ENCODE assay signal across 9 cellular contexts in genomic region chr11:108302121-108302785, GRCh38.
DNase-seq lines count a peak whose midpoint lies in the region; ATAC-seq and TF ChIP-seq lines count a peak whose summit lies in the region.
"Had no signal": no experiment of that assay in that cellular context is flagged by ENCODE, and none has a peak within 500 bp of the region (broad histone marks: within the 10 kb centered on the region; RNA-seq: fewer than 3 reads in every experiment).

No MANE protein-coding gene starts in this region.

- BruUV-seq in MCF 10A (replicated peaks; lab: Mats Ljungman, UMichigan): no TSS peak

- ATAC-seq in HG03095 (IDR thresholded peaks at IDR 0.05; ENCODE audit: unreplicated experiment) (peak; percentile 82), HG03025 (IDR thresholded peaks at IDR 0.05; ENCODE audit: low FRiP score, unreplicated experiment) (no peak)

- peaks cover 14% of the 10 kb centered on the region for H3K36me3 ChIP-seq in breast epithelium

- no peaks in the 10 kb centered on the region for H3K9me3 Mint-ChIP-seq in MCF 10A (ENCODE audit: unreplicated experiment)

- H3K4me1 ChIP-seq in breast epithelium: no peaks in the 10 kb centered on the region

- intact Hi-C loops in MCF 10A (cut with micrococcal nuclease) (loop anchor here (5.0 kb wide), 1 partner anchor 355 kb away; no protein-coding TSS in a partner anchor), breast epithelium (cut with DNase I; ENCODE audit: low total_unique reads) (loop anchor here (10.0 kb wide), 1 partner anchor 683 kb away; no protein-coding TSS in a partner anchor)

- TF ChIP-seq CTCF in MCF 10A (IDR thresholded peaks at IDR 0.05; ENCODE audit: unreplicated experiment) (no peak), breast epithelium (IDR thresholded peaks at IDR 0.05) (no peak)

- H3K4me3 ChIP-seq in breast epithelium: no peak overlapping the region

- no peak for TF ChIP-seq POLR2A in breast epithelium (IDR thresholded peaks at IDR 0.05)

- H3K27ac Mint-ChIP-seq in MCF 10A (ENCODE audit: low read depth, unreplicated experiment): peak overlapping the region; percentile 12

- H3K27ac ChIP-seq in breast epithelium: no peak overlapping the region

- H3K36me3 Mint-ChIP-seq in MCF 10A (ENCODE audit: insufficient read depth, unreplicated experiment): peaks cover 81% of the 10 kb centered on the region

- POLR2A ChIA-PET in MCF 10A (lab: Yijun Ruan, JAX): interaction anchor here (1.0 kb wide), 1 partner anchor 80 kb away, joined by 3 read pairs; the partner anchor contains the start of genes ATM and NPAT

- H3K9me3 ChIP-seq in breast epithelium: no peaks in the 10 kb centered on the region

- H3K27me3 Mint-ChIP-seq in MCF 10A (ENCODE audit: insufficient read depth, unreplicated experiment): no peaks in the 10 kb centered on the region

- no peaks in the 10 kb centered on the region for H3K4me1 Mint-ChIP-seq in MCF 10A (ENCODE audit: insufficient read depth, unreplicated experiment)

- peak; percentile 33 for DNase-seq in MCF 10A (ENCODE audit: unreplicated experiment)
- DNase-seq in breast epithelium (ENCODE audit: low spot score in 2 of 2): no peak
- DNase-seq in astrocyte of the hippocampus (ENCODE audit: low read depth, low spot score): peak; percentile 49
- no peak for DNase-seq in pons (ENCODE audit: low spot score)
- no peak for DNase-seq in NCI-H146 (lab: John Stamatoyannopoulos, UW)
- DNase-seq in activated effector memory CD4-positive, alpha-beta T cell treated with anti-CD3 and anti-CD28 coated beads, Interleukin-2, amount 50 U/mL, for 16 hours: no peak
- DNase-seq: NCI-H1930 had no signal

- CTCF ChIA-PET in MCF 10A (lab: Yijun Ruan, JAX): interaction anchor here (0.7 kb wide), 1 partner anchor 61 kb away, joined by 3 read pairs; no protein-coding TSS in a partner anchor

- H3K27me3 ChIP-seq in breast epithelium: no peaks in the 10 kb centered on the region

- H3K4me3 Mint-ChIP-seq in MCF 10A (ENCODE audit: unreplicated experiment): no peak overlapping the region

Comparison
In these comparisons a context has a peak if more than half of its experiments do, and no peak if none do; other contexts are left out.
1. DNase-seq: peak in MCF 10A (single experiment) and astrocyte of the hippocampus (single experiment); none in breast epithelium (0 of 2), pons (single experiment), NCI-H146 (single experiment) and activated effector memory CD4-positive, alpha-beta T cell treated with anti-CD3 and anti-CD28 coated beads, Interleukin-2, amount 50 U/mL, for 16 hours (single experiment).